14 cellular contexts compared by ENCODE assay signal in genomic region chr6:107083047-107083768, GRCh38. TPM values are rescaled to one million over a fixed set of nuclear protein-coding genes. Genes with fewer than 3 reads are reported as not detected.
DNase-seq lines count a peak whose midpoint lies in the region; ATAC-seq, FAIRE-seq and TF ChIP-seq lines count a peak whose summit lies in the region.
"Had no signal": no experiment of that assay in that cellular context is flagged by ENCODE, and none has a peak within 500 bp of the region (broad histone marks: within the 10 kb centered on the region; RNA-seq: fewer than 3 reads in every experiment).

No MANE protein-coding gene starts in this region.

- DNase-seq in GM12878 (ENCODE audit: low read depth, low spot score): peak; percentile 62
- DNase-seq in C1 segment of cervical spinal cord (lab: John Stamatoyannopoulos, UW): no peak
- DNase-seq in cardiac septum (ENCODE audit: low spot score): no peak
- no peak for DNase-seq in NK-92 treated with Interleukin-12 subunit alpha and Interleukin-12 subunit beta, amount 100 ng/mL, for 24 hours (lab: John Stamatoyannopoulos, UW)
- no peak for DNase-seq in globus pallidus (ENCODE audit: low spot score)
- DNase-seq: activated T-cell treated with anti-CD3 and anti-CD28 coated beads, Interleukin-2, amount 50 U/mL, for 48 hours; HCEC 1CT; KG1 had no signal

- H3K4me3 ChIP-seq in GM12878: no peak overlapping the region
- H3K4me3 ChIP-seq: right atrium auricular region, tibial artery had no signal

- no TSS peak for BruUV-seq in GM12878 (replicated peaks; lab: Mats Ljungman, UMichigan)

- no peaks in the 10 kb centered on the region for H3K27me3 ChIP-seq in GM12878 (replicated peaks in 1 of 2; ENCODE audit: control insufficient read depth in 2 of 2, insufficient read depth in 2 of 2, low read length in 1 of 2)
- H3K27me3 ChIP-seq: right atrium auricular region, tibial artery had no signal

- RAD21 ChIA-PET in GM12878 (lab: Charles Lee; ENCODE audit: unreplicated experiment): interaction anchor here (0.8 to 1.6 kb wide), 2 partner anchors 15 to 31 kb away, joined by 3 to 5 read pairs; no protein-coding TSS in a partner anchor

- ATAC-seq in GM18868 (IDR thresholded peaks at IDR 0.05; ENCODE audit: unreplicated experiment) (peak; percentile 99), GM21447 (IDR thresholded peaks at IDR 0.05; ENCODE audit: unreplicated experiment) (peak; percentile 84), HG03095 (IDR thresholded peaks at IDR 0.05; ENCODE audit: unreplicated experiment) (peak; percentile 78), GM12878 (peak; percentile 98)

- CTCF ChIA-PET in GM12878 (lab: Yijun Ruan, JAX): interaction anchor here (1.5 to 2.0 kb wide), 3 partner anchors 20 to 31 kb away, joined by 4 to 8 read pairs (median 4); no protein-coding TSS in a partner anchor

- H3K9me3 ChIP-seq in GM12878 (replicated peaks; ENCODE audit: control insufficient read depth, insufficient read depth, low read length): peaks cover 4% of the 10 kb centered on the region; the same call in 2 of the 3 replicates
- H3K9me3 ChIP-seq: right atrium auricular region had no signal

- intact Hi-C loops in GM12878 (cut with micrococcal nuclease; ENCODE audit: unreplicated experiment): no loop called here
- intact Hi-C loops in cardiac septum (cut with DNase I): no loop called here

- no peaks in the 10 kb centered on the region for H4K20me1 ChIP-seq in GM12878 (ENCODE audit: control insufficient read depth, insufficient read depth)

- H3K27ac ChIP-seq in GM12878 (ENCODE audit: control insufficient read depth, insufficient read depth): no peak overlapping the region
- H3K27ac ChIP-seq: right atrium auricular region, tibial artery had no signal

- no peaks in the 10 kb centered on the region for H3K36me3 ChIP-seq in GM12878 (ENCODE audit: control insufficient read depth in 2 of 2, insufficient read depth in 2 of 2, low read length in 1 of 2)
- H3K36me3 ChIP-seq: right atrium auricular region had no signal

- WGBS in GM12878 (ENCODE audit: insufficient coverage, insufficient replicate concordance, low lambda C conversion rate, missing lambda C conversion rate): 20% methylated on average over 10 of the region's 10 CpGs

- FAIRE-seq in GM12878 (lab: Jason Lieb, UNC): peak; percentile 68
- FAIRE-seq: bronchial epithelial cell had no signal

- TF ChIP-seq EP300 in GM12878 (IDR thresholded peaks at IDR 0.05; ENCODE audit: borderline replicate concordance in 1 of 2, control insufficient read depth in 1 of 2, low read depth in 2 of 2, low read length in 2 of 2): no peak

- POLR2A ChIA-PET in GM12878 (lab: Charles Lee): no interaction called here

- no peak for TF ChIP-seq POLR2A in GM12878 (IDR thresholded peaks at IDR 0.05; ENCODE audit: low read depth, low read length)

- no peak for TF ChIP-seq CTCF in GM12878 (IDR thresholded peaks at IDR 0.05 in 2 of 3, conservative IDR thresholded peaks at IDR 0.05 in 1 of 3; ENCODE audit: control insufficient read depth in 2 of 3, extremely low read depth in 1 of 3, insufficient read depth in 1 of 3, low read depth in 3 of 3, low read length in 3 of 3)

- SMC1A ChIA-PET in GM12878 (lab: Charles Lee; ENCODE audit: uncharacterized antibody, unreplicated experiment): interaction anchor here (0.9 to 1.3 kb wide), 3 partner anchors 11 to 24 kb away, joined by 3 read pairs; no protein-coding TSS in a partner anchor

- no peaks in the 10 kb centered on the region for H3K79me2 ChIP-seq in GM12878 (ENCODE audit: control insufficient read depth, insufficient read depth, low read length)

- in situ Hi-C loops in GM12878 (cut with MboI): no loop called here

- no peak overlapping the region for H2AFZ ChIP-seq in GM12878 (ENCODE audit: control insufficient read depth, low read depth, low read length)

- no peak overlapping the region for H3K9ac ChIP-seq in GM12878 (ENCODE audit: control insufficient read depth, insufficient read depth, low read length)

- H3K4me1 ChIP-seq in GM12878 (ENCODE audit: control insufficient read depth, insufficient read depth, low read length): peaks cover 10% of the 10 kb centered on the region; the same call in 1 of the 2 replicates
- H3K4me1 ChIP-seq: right atrium auricular region, tibial artery had no signal

- peak overlapping the region; percentile 11; the same call in 1 of the 2 replicates for H3K4me2 ChIP-seq in GM12878 (ENCODE audit: control insufficient read depth, insufficient read depth)

- TF ChIP-seq RAD21 in GM12878 (IDR thresholded peaks at IDR 0.05; ENCODE audit: insufficient read depth, low read depth, low read length): no peak

TF ChIP-seq in GM12878, 131 proteins besides CTCF, POLR2A, EP300 and RAD21 (continues in another document):
- TF ChIP-seq SMARCA5 (IDR thresholded peaks at IDR 0.05) (no peak), NR2F1 (conservative IDR thresholded peaks at IDR 0.05) (no peak)
- TF ChIP-seq, protein P1, sequence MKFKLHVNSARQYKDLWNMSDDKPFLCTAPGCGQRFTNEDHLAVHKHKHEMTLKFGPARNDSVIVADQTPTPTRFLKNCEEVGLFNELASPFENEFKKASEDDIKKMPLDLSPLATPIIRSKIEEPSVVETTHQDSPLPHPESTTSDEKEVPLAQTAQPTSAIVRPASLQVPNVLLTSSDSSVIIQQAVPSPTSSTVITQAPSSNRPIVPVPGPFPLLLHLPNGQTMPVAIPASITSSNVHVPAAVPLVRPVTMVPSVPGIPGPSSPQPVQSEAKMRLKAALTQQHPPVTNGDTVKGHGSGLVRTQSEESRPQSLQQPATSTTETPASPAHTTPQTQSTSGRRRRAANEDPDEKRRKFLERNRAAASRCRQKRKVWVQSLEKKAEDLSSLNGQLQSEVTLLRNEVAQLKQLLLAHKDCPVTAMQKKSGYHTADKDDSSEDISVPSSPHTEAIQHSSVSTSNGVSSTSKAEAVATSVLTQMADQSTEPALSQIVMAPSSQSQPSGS (IDR thresholded peaks at IDR 0.05; ENCODE audit: low read length): 0 out of 2 replicates have a peak, but pooled peaks have one; percentile 31
- TF ChIP-seq, protein P2, sequence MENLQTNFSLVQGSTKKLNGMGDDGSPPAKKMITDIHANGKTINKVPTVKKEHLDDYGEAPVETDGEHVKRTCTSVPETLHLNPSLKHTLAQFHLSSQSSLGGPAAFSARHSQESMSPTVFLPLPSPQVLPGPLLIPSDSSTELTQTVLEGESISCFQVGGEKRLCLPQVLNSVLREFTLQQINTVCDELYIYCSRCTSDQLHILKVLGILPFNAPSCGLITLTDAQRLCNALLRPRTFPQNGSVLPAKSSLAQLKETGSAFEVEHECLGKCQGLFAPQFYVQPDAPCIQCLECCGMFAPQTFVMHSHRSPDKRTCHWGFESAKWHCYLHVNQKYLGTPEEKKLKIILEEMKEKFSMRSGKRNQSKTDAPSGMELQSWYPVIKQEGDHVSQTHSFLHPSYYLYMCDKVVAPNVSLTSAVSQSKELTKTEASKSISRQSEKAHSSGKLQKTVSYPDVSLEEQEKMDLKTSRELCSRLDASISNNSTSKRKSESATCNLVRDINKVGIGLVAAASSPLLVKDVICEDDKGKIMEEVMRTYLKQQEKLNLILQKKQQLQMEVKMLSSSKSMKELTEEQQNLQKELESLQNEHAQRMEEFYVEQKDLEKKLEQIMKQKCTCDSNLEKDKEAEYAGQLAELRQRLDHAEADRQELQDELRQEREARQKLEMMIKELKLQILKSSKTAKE (IDR thresholded peaks at IDR 0.05; ENCODE audit: low read depth, poor library complexity, severe bottlenecking): peak; percentile 20

RNA-seq across cellular contexts. Expression of gene BEND3, which starts 32.1 kb away (rescaled TPM):
- total RNA-seq in GM12878 (2013; cell fraction: nucleolus; rRNA removed): 16.3 and 17.9 TPM in 2 replicates
- 3.4 and 3.9 TPM in 2 replicates for total RNA-seq in GM12878 (2014; rRNA removed)
- total RNA-seq in GM12878 (2014; rRNA removed; fragmentation: Illumina TruSeq; extraction: Trizol): 3.0 and 4.0 TPM in 2 replicates
- 8.1 and 9.0 TPM in 2 replicates for total RNA-seq in GM12878 (2021)
- 1.4 TPM for polyA plus RNA-seq in GM12878 (2011; ENCODE audit: low read depth)
- 2.5 and 3.7 TPM in 2 replicates for polyA plus RNA-seq in GM12878 (2011; rRNA removed)
- 3.7 and 4.7 TPM in 2 replicates for polyA plus RNA-seq in GM12878 (2011; cell fraction: cytosol; rRNA removed)
- 3.8 and 4.5 TPM in 2 replicates for polyA plus RNA-seq in GM12878 (2011; cell fraction: nucleus; rRNA removed)
- polyA plus RNA-seq in GM12878 (2012): 1.5 and 1.9 TPM in 2 replicates
- polyA plus RNA-seq in GM12878 (2014; fragmentation: Illumina TruSeq; extraction: Trizol): 3.4 and 3.8 TPM in 2 replicates
- polyA plus RNA-seq in GM12878 (2014; fragmentation: Nextera tagmentation; extraction: Ambion mirVana): 1 to 10 TPM; 1.1 to 2.0 TPM
- 3.1 and 3.8 TPM in 2 replicates for polyA plus RNA-seq in GM12878 (2014; rRNA removed)
- 1 to 10 TPM; 2.4 to 3.4 TPM for polyA plus RNA-seq in GM12878 (2016; fragmentation: Nextera tagmentation; extraction: Ambion mirVana)
- polyA minus RNA-seq in GM12878 (2011; rRNA and poly(A)+ RNA removed): 9.2 and 11.5 TPM in 2 replicates
- polyA minus RNA-seq in GM12878 (2011; cell fraction: cytosol; rRNA and poly(A)+ RNA removed): 6.8 and 7.6 TPM in 2 replicates
- polyA minus RNA-seq in GM12878 (2011; cell fraction: nucleus; rRNA and poly(A)+ RNA removed): 3.4 and 5.8 TPM in 2 replicates
- 2.1 TPM for total RNA-seq in cardiac septum

RNA-seq across cellular contexts. Expression of gene MTRES1, which starts 55.2 kb away (rescaled TPM):
- total RNA-seq in GM12878 (2013; cell fraction: nucleolus; rRNA removed): 15.3 and 15.8 TPM in 2 replicates
- 11.4 and 15.7 TPM in 2 replicates for total RNA-seq in GM12878 (2014; rRNA removed)
- total RNA-seq in GM12878 (2014; rRNA removed; fragmentation: Illumina TruSeq; extraction: Trizol): 24.5 and 25.0 TPM in 2 replicates
- 12.4 and 12.9 TPM in 2 replicates for total RNA-seq in GM12878 (2021)
- polyA plus RNA-seq in GM12878 (2011; ENCODE audit: low read depth): 7.7 TPM
- 9.4 and 16.2 TPM in 2 replicates for polyA plus RNA-seq in GM12878 (2011; rRNA removed)
- polyA plus RNA-seq in GM12878 (2011; cell fraction: cytosol; rRNA removed): 4.0 and 4.8 TPM in 2 replicates
- 3.8 and 4.2 TPM in 2 replicates for polyA plus RNA-seq in GM12878 (2011; cell fraction: nucleus; rRNA removed)
- 12.8 and 13.9 TPM in 2 replicates for polyA plus RNA-seq in GM12878 (2012)
- polyA plus RNA-seq in GM12878 (2014; fragmentation: Illumina TruSeq; extraction: Trizol): 23.4 and 34.6 TPM in 2 replicates
- polyA plus RNA-seq in GM12878 (2014; fragmentation: Nextera tagmentation; extraction: Ambion mirVana): 10 to 100 TPM; 29.5 to 30.0 TPM
- polyA plus RNA-seq in GM12878 (2014; rRNA removed): 18.3 and 21.2 TPM in 2 replicates
- 10 to 100 TPM; 29.3 to 35.7 TPM for polyA plus RNA-seq in GM12878 (2016; fragmentation: Nextera tagmentation; extraction: Ambion mirVana)
- polyA minus RNA-seq in GM12878 (2011; rRNA and poly(A)+ RNA removed): 2.6 and 4.0 TPM in 2 replicates
- 2.6 and 3.3 TPM in 2 replicates for polyA minus RNA-seq in GM12878 (2011; cell fraction: cytosol; rRNA and poly(A)+ RNA removed)
- polyA minus RNA-seq in GM12878 (2011; cell fraction: nucleus; rRNA and poly(A)+ RNA removed): 4.0 and 8.4 TPM in 2 replicates
- 32.2 TPM for total RNA-seq in cardiac septum
